In genomic region chr17:40608061-40608581, GRCh38 we compare ENCODE assay signal across 18 cellular contexts. TPM values are rescaled to one million over a fixed set of nuclear protein-coding genes. Genes with fewer than 3 reads are reported as not detected.
DNase-seq lines count a peak whose midpoint lies in the region; ATAC-seq lines count a peak whose summit lies in the region.
"Had no signal": no experiment of that assay in that cellular context is flagged by ENCODE, and none has a peak within 500 bp of the region (broad histone marks: within the 10 kb centered on the region; RNA-seq: fewer than 3 reads in every experiment).

No MANE protein-coding gene starts in this region.

- H3K36me3 Mint-ChIP-seq in activated CD4-positive, alpha-beta T cell treated with anti-CD3 and anti-CD28 coated beads, Interleukin-2, amount 10 ng/mL, durations not matched to agents 24 days and 14 days (ENCODE audit: low read depth) = no peaks in the 10 kb centered on the region
- H3K36me3 Mint-ChIP-seq in activated CD4-positive, alpha-beta memory T cell treated with anti-CD3 and anti-CD28 coated beads for 36 hours = no peaks in the 10 kb centered on the region

- intact Hi-C loops in activated CD4-positive, alpha-beta T cell treated with anti-CD3 and anti-CD28 coated beads, Interleukin-2, amount 10 ng/mL, durations not matched to agents 24 days and 14 days (cut with micrococcal nuclease) = no loop called here
- intact Hi-C loops in activated CD4-positive, alpha-beta memory T cell treated with anti-CD3 and anti-CD28 coated beads for 36 hours (cut with micrococcal nuclease) = loop anchor here (1.0 to 5.0 kb wide), 3 partner anchors 9 to 291 kb away; no protein-coding TSS in a partner anchor

- peaks cover 87% of the 10 kb centered on the region for H3K4me1 Mint-ChIP-seq in activated CD4-positive, alpha-beta T cell treated with anti-CD3 and anti-CD28 coated beads, Interleukin-2, amount 10 ng/mL, durations not matched to agents 24 days and 14 days
- H3K4me1 Mint-ChIP-seq in activated CD4-positive, alpha-beta memory T cell treated with anti-CD3 and anti-CD28 coated beads for 36 hours (ENCODE audit: low read depth) = peaks cover 95% of the 10 kb centered on the region

- DNase-seq in activated CD4-positive, alpha-beta T cell treated with anti-CD3 and anti-CD28 coated beads, Interleukin-2, amount 10 ng/mL, durations not matched to agents 24 days and 14 days = peak; percentile 81
- DNase-seq in activated CD4-positive, alpha-beta T cell treated with anti-CD3 and anti-CD28 coated beads for 48 hours = no peak
- peak; percentile 64 for DNase-seq in activated CD4-positive, alpha-beta memory T cell treated with anti-CD3 and anti-CD28 coated beads for 36 hours
- DNase-seq in effector CD4-positive, alpha-beta T cell = peak; percentile 44
- peak; percentile 10 for DNase-seq in stimulated activated naive CD4-positive, alpha-beta T cell treated with Interleukin-2 at 50 U/mL for 16 hours (lab: John Stamatoyannopoulos, UW)
- DNase-seq in NCI-H82 (lab: John Stamatoyannopoulos, UW) = no peak
- DNase-seq: amniotic stem cell; left cardiac atrium; NCI-H2029; NCI-H510A treated with DMSO at 0.1 percent for 48 hours; pancreas; SHP77 treated with DMSO at 0.1 percent for 48 hours; stimulated activated CD4-positive, alpha-beta T cell treated with anti-CD3 and anti-CD28 coated beads, Interleukin-4, amount 100 ng/mL, for 24 hours had no signal

- peak overlapping the region; percentile 42 for H3K4me3 Mint-ChIP-seq in activated CD4-positive, alpha-beta T cell treated with anti-CD3 and anti-CD28 coated beads, Interleukin-2, amount 10 ng/mL, durations not matched to agents 24 days and 14 days
- peak overlapping the region; percentile 5 for H3K4me3 Mint-ChIP-seq in activated CD4-positive, alpha-beta memory T cell treated with anti-CD3 and anti-CD28 coated beads for 36 hours

- POLR2A ChIA-PET in activated CD4-positive, alpha-beta memory T cell treated with anti-CD3 and anti-CD28 coated beads for 36 hours (lab: Charles Lee) = interaction anchor here (2.9 to 10.0 kb wide), 2 partner anchors 10 to 46 kb away, joined by 13 to 169 read pairs; partner anchors contain the start of gene CCR7

- CTCF ChIA-PET in activated CD4-positive, alpha-beta memory T cell treated with anti-CD3 and anti-CD28 coated beads for 36 hours (lab: Charles Lee) = interaction anchor here (1.3 to 1.4 kb wide), 2 partner anchors 12 to 46 kb away, joined by 6 to 11 read pairs; no protein-coding TSS in a partner anchor

- no peaks in the 10 kb centered on the region for H3K27me3 Mint-ChIP-seq in activated CD4-positive, alpha-beta T cell treated with anti-CD3 and anti-CD28 coated beads, Interleukin-2, amount 10 ng/mL, durations not matched to agents 24 days and 14 days
- no peaks in the 10 kb centered on the region for H3K27me3 Mint-ChIP-seq in activated CD4-positive, alpha-beta memory T cell treated with anti-CD3 and anti-CD28 coated beads for 36 hours

- peak overlapping the region; percentile 79 for H3K27ac Mint-ChIP-seq in activated CD4-positive, alpha-beta T cell treated with anti-CD3 and anti-CD28 coated beads, Interleukin-2, amount 10 ng/mL, durations not matched to agents 24 days and 14 days
- H3K27ac Mint-ChIP-seq in activated CD4-positive, alpha-beta memory T cell treated with anti-CD3 and anti-CD28 coated beads for 36 hours = peak overlapping the region; percentile 78

- H3K9me3 Mint-ChIP-seq in activated CD4-positive, alpha-beta T cell treated with anti-CD3 and anti-CD28 coated beads, Interleukin-2, amount 10 ng/mL, durations not matched to agents 24 days and 14 days = peaks cover 7% of the 10 kb centered on the region
- H3K9me3 Mint-ChIP-seq in activated CD4-positive, alpha-beta memory T cell treated with anti-CD3 and anti-CD28 coated beads for 36 hours = no peaks in the 10 kb centered on the region

- ATAC-seq in HG02571 (IDR thresholded peaks at IDR 0.05; ENCODE audit: unreplicated experiment) (no peak), HG02588 (IDR thresholded peaks at IDR 0.05; ENCODE audit: unreplicated experiment) (no peak)
- ATAC-seq: A549, pancreas had no signal

RNA-seq across cellular contexts. Expression of gene SMARCE1, which starts 39.5 kb away (rescaled TPM):
- 122 and 125 TPM in 2 replicates for total RNA-seq in activated CD4-positive, alpha-beta T cell treated with anti-CD3 and anti-CD28 coated beads, Interleukin-2, amount 10 ng/mL, durations not matched to agents 24 days and 14 days
- total RNA-seq in activated CD4-positive, alpha-beta memory T cell treated with anti-CD3 and anti-CD28 coated beads for 36 hours = 100 to 1,000 TPM; 103 to 104 TPM

RNA-seq across cellular contexts. Expression of gene CCR7, which starts 42.8 kb away (rescaled TPM):
- 217 and 220 TPM in 2 replicates for total RNA-seq in activated CD4-positive, alpha-beta T cell treated with anti-CD3 and anti-CD28 coated beads, Interleukin-2, amount 10 ng/mL, durations not matched to agents 24 days and 14 days
- 100 to 1,000 TPM; 137 to 145 TPM for total RNA-seq in activated CD4-positive, alpha-beta memory T cell treated with anti-CD3 and anti-CD28 coated beads for 36 hours
- total RNA-seq: Daoy, fibroblast of villous mesenchyme had no signal

RNA-seq across cellular contexts. Expression of gene KRT222, which starts 56.9 kb away (rescaled TPM):
- total RNA-seq in activated CD4-positive, alpha-beta T cell treated with anti-CD3 and anti-CD28 coated beads, Interleukin-2, amount 10 ng/mL, durations not matched to agents 24 days and 14 days = not detected in 2 replicates
- not detected for total RNA-seq in activated CD4-positive, alpha-beta memory T cell treated with anti-CD3 and anti-CD28 coated beads for 36 hours
- total RNA-seq: Daoy, fibroblast of villous mesenchyme had no signal

Comparison
In these comparisons a context has a peak if more than half of its experiments do, and no peak if none do; other contexts are left out.
1. DNase-seq: peak in activated CD4-positive, alpha-beta T cell treated with anti-CD3 and anti-CD28 coated beads, Interleukin-2, amount 10 ng/mL, durations not matched to agents 24 days and 14 days (single experiment), activated CD4-positive, alpha-beta memory T cell treated with anti-CD3 and anti-CD28 coated beads for 36 hours (single experiment), effector CD4-positive, alpha-beta T cell (single experiment) and stimulated activated naive CD4-positive, alpha-beta T cell treated with Interleukin-2 at 50 U/mL for 16 hours (single experiment); none in activated CD4-positive, alpha-beta T cell treated with anti-CD3 and anti-CD28 coated beads for 48 hours (single experiment) and NCI-H82 (single experiment).